ENCODE assay signal across 22 cellular contexts in the genomic region with DNA sequence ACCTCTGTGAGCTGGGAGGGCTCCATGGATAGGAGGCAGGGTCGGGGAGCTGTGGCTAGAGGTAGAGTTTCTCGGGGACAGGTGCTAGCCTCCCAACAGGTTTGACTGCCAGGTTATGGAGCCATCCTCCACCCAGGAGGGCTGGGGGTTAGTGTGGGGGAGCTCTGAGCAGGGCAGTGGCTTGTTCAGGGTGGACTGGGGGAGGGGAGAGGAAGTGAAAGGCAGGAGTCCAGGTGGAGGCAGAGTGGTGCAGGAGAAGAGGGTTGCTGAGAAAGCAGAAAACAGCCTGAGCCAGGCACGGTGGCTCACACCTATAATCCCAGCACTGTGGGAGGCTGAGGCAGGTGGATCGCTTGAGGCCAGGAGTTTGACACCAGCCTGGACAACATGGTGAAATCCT. TPM values are rescaled to one million over a fixed set of nuclear protein-coding genes. Genes with fewer than 3 reads are reported as not detected.
DNase-seq lines count a peak whose midpoint lies in the region; ATAC-seq, FAIRE-seq and TF ChIP-seq lines count a peak whose summit lies in the region.
"Had no signal": no experiment of that assay in that cellular context is flagged by ENCODE, and none has a peak within 500 bp of the region (broad histone marks: within the 10 kb centered on the region; RNA-seq: fewer than 3 reads in every experiment).

No MANE protein-coding gene starts in this region.

- H3K36me3 ChIP-seq in KMS-11 (ENCODE audit: insufficient read depth): no peaks in the 10 kb centered on the region
- no peaks in the 10 kb centered on the region for H3K36me3 ChIP-seq in astrocyte (ENCODE audit: insufficient read depth, low read length)
- no peaks in the 10 kb centered on the region for H3K36me3 ChIP-seq in osteoblast (ENCODE audit: insufficient read depth, low read length)
- no peaks in the 10 kb centered on the region for H3K36me3 ChIP-seq in testis (ENCODE audit: low read depth, missing control alignments)
- H3K36me3 ChIP-seq: BE2C, SJSA1 had no signal

- H3K27me3 ChIP-seq in KMS-11 (ENCODE audit: insufficient read depth, low read depth): peaks cover 5% of the 10 kb centered on the region; the same call in 1 of the 2 replicates
- peaks cover 9% of the 10 kb centered on the region for H3K27me3 ChIP-seq in astrocyte (ENCODE audit: insufficient read depth, low read length)
- peaks cover 12% of the 10 kb centered on the region for H3K27me3 ChIP-seq in osteoblast (ENCODE audit: insufficient read depth, low read length)
- H3K27me3 ChIP-seq in testis: no peaks in the 10 kb centered on the region
- H3K27me3 ChIP-seq: BE2C had no signal

- H2AFZ ChIP-seq in KMS-11 (ENCODE audit: low read depth) (no peak overlapping the region), astrocyte (ENCODE audit: low read depth, low read length) (no peak overlapping the region), osteoblast (ENCODE audit: low read length) (no peak overlapping the region)

- no peak overlapping the region for H3K4me3 ChIP-seq in KMS-11 (IDR thresholded peaks at IDR 0.05; ENCODE audit: insufficient read depth, low read depth, low read length)
- H3K4me3 ChIP-seq in astrocyte (ENCODE audit: insufficient read depth, low read depth, low read length): no peak overlapping the region
- no peak overlapping the region for H3K4me3 ChIP-seq in osteoblast (ENCODE audit: insufficient read depth, low read length)
- H3K4me3 ChIP-seq in testis: no peak overlapping the region
- H3K4me3 ChIP-seq: SJSA1 had no signal

- H3K9me3 ChIP-seq in astrocyte (ENCODE audit: insufficient read depth, low read depth, low read length): no peaks in the 10 kb centered on the region
- H3K9me3 ChIP-seq in osteoblast (ENCODE audit: low read depth, low read length): no peaks in the 10 kb centered on the region
- no peaks in the 10 kb centered on the region for H3K9me3 ChIP-seq in testis
- H3K9me3 ChIP-seq: BE2C, SJSA1 had no signal

- peaks cover 15% of the 10 kb centered on the region for H3K27me3 Mint-ChIP-seq in astrocyte (ENCODE audit: low read depth, unreplicated experiment)

- peaks cover 2% of the 10 kb centered on the region for H3K4me1 Mint-ChIP-seq in astrocyte (ENCODE audit: low read depth, unreplicated experiment)

- H3K27ac ChIP-seq in KMS-11 (no peak overlapping the region), astrocyte (ENCODE audit: low read depth, low read length) (no peak overlapping the region), osteoblast (ENCODE audit: low read depth, low read length) (no peak overlapping the region), testis (no peak overlapping the region)
- H3K27ac ChIP-seq: SJSA1 had no signal

- no peak for ATAC-seq in HG03571 (IDR thresholded peaks at IDR 0.05; ENCODE audit: unreplicated experiment)
- ATAC-seq: Panc1 had no signal

- TF ChIP-seq CTCF in KMS-11 (conservative IDR thresholded peaks at IDR 0.05; ENCODE audit: low read depth, low read length) (no peak), astrocyte (IDR thresholded peaks at IDR 0.05; ENCODE audit: insufficient read depth, low read depth, low read length) (no peak), osteoblast (IDR thresholded peaks at IDR 0.05; ENCODE audit: extremely low read depth, low read depth, low read length) (no peak), testis (IDR thresholded peaks at IDR 0.05) (no peak)

- no peak for TF ChIP-seq POLR2A in testis (IDR thresholded peaks at IDR 0.05)

- H3K9ac ChIP-seq in KMS-11 (no peak overlapping the region), astrocyte (ENCODE audit: low read length) (no peak overlapping the region)

- H3K4me2 ChIP-seq in KMS-11 (peak overlapping the region; percentile 18; the same call in 1 of the 2 replicates), astrocyte (ENCODE audit: low read length) (no peak overlapping the region), osteoblast (ENCODE audit: insufficient read depth, low read length) (no peak overlapping the region)

- H3K27ac Mint-ChIP-seq in astrocyte (ENCODE audit: unreplicated experiment): no peak overlapping the region

- intact Hi-C loops in testis (cut with DNase I; ENCODE audit: low total_unique reads): no loop called here

- H3K36me3 Mint-ChIP-seq in astrocyte (ENCODE audit: low read depth, unreplicated experiment): no peaks in the 10 kb centered on the region
- H3K36me3 Mint-ChIP-seq: CD4-positive, alpha-beta memory T cell had no signal

- H3K79me2 ChIP-seq in KMS-11 (ENCODE audit: insufficient read depth, low read depth) (no peaks in the 10 kb centered on the region), astrocyte (ENCODE audit: insufficient read depth, low read length) (no peaks in the 10 kb centered on the region), osteoblast (ENCODE audit: insufficient read depth, low read length) (no peaks in the 10 kb centered on the region)

- no peaks in the 10 kb centered on the region for H4K20me1 ChIP-seq in KMS-11 (ENCODE audit: insufficient read depth)
- H4K20me1 ChIP-seq in astrocyte (ENCODE audit: insufficient read depth, low read length): no peaks in the 10 kb centered on the region
- no peaks in the 10 kb centered on the region for H4K20me1 ChIP-seq in osteoblast (ENCODE audit: insufficient read depth, low read length)

- DNase-seq in NCI-H510A treated with DMSO at 0.1 percent for 48 hours (lab: John Stamatoyannopoulos, UW): peak; percentile 37
- no peak for DNase-seq in NCI-H510A (lab: John Stamatoyannopoulos, UW)
- no peak for DNase-seq in astrocyte (ENCODE audit: low read depth)
- peak; percentile 46 for DNase-seq in osteoblast (ENCODE audit: insufficient read length, low spot score, missing footprints)
- no peak for DNase-seq in central memory CD4-positive, alpha-beta T cell
- no peak for DNase-seq in testis
- DNase-seq: BE2C; CD4-positive, alpha-beta memory T cell; GOT3; NCI-H1048; NCI-H1436 treated with DMSO at 0.1 percent for 48 hours; NCI-H2029 treated with DMSO at 0.1 percent for 48 hours; NCI-H2171; NCI-H446 treated with DMSO at 0.1 percent for 48 hours; NCI-H82 had no signal

- peaks cover 8% of the 10 kb centered on the region for H3K4me1 ChIP-seq in KMS-11 (ENCODE audit: low read depth, poor library complexity, severe bottlenecking)
- H3K4me1 ChIP-seq in astrocyte (ENCODE audit: insufficient read depth, low read length): no peaks in the 10 kb centered on the region
- no peaks in the 10 kb centered on the region for H3K4me1 ChIP-seq in osteoblast (ENCODE audit: insufficient read depth, low read length)
- peaks cover 2% of the 10 kb centered on the region for H3K4me1 ChIP-seq in testis

- FAIRE-seq in astrocyte (lab: Jason Lieb, UNC): no peak
- FAIRE-seq: A204.1, GM12891, GM19239 had no signal

- H3K9me3 Mint-ChIP-seq in astrocyte (ENCODE audit: unreplicated experiment): no peaks in the 10 kb centered on the region

- peak overlapping the region; percentile 37 for H3K4me3 Mint-ChIP-seq in astrocyte (ENCODE audit: unreplicated experiment)
- H3K4me3 Mint-ChIP-seq: CD4-positive, alpha-beta memory T cell had no signal

- 69 to 73% methylated on average over 2 to 4 of the region's 4 CpGs for WGBS in testis, 2 donors

RNA-seq across cellular contexts. Expression of gene HSPB1, which starts 40.5 kb away (rescaled TPM):
- 933 and 1,069 TPM in 2 replicates for total RNA-seq in astrocyte
- 67.2 and 72.7 TPM in 2 replicates for total RNA-seq in osteoblast
- 100 to 1,000 TPM; 216 to 245 TPM for total RNA-seq in testis
- polyA plus RNA-seq in testis (ENCODE audit: insufficient read depth, low read depth, low replicate concordance): 190 TPM

Comparison
In these comparisons a context has a peak if more than half of its experiments do, and no peak if none do; other contexts are left out.
1. DNase-seq: peak in NCI-H510A treated with DMSO at 0.1 percent for 48 hours (single experiment) and osteoblast (single experiment); none in NCI-H510A (single experiment), astrocyte (single experiment), central memory CD4-positive, alpha-beta T cell (single experiment) and testis (single experiment).